ENCODE assay signal across 1 cellular context in the genomic region with DNA sequence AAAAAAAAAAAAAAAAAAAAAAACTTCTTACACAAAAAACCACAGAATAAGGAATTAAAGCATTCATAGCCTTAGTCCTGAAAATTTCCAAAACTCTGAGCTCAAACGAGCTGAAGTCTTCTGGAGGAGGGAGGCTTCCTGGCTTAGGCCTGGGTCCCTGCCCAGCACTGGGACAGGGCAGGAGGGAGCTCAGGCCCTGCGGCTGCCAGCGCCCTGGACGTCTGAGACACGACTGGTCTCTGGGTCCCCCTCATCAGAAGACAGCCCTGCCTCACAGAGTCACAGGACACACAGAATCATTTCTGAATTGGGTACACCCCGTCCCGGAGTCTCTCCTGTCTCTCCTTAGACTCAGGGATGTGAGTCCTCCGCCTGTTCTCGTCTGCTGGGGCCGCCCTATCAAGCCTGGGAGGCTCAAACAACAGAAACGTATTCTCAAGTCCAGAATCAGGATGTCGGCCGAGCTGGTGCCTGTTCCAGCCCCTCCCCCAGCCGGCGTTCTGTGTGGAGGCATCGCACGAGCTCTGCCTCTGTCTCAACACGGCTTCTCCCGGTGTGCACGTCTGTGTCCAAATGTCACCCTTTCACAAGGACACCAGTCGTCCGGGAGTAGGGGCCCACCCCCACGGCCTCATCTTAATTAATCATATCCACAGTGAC.
TF ChIP-seq lines count a peak whose summit lies in the region.

No MANE protein-coding gene starts in this region.

TF ChIP-seq in IMR-90, 13 proteins besides CTCF, POLR2A, EP300 and RAD21:
- TF ChIP-seq RCOR1 (IDR thresholded peaks at IDR 0.05; ENCODE audit: insufficient replicate concordance, low read length), result no peak
- no peak for TF ChIP-seq CEBPB (IDR thresholded peaks at IDR 0.05; ENCODE audit: low read depth, low read length)
- TF ChIP-seq, protein P1, sequence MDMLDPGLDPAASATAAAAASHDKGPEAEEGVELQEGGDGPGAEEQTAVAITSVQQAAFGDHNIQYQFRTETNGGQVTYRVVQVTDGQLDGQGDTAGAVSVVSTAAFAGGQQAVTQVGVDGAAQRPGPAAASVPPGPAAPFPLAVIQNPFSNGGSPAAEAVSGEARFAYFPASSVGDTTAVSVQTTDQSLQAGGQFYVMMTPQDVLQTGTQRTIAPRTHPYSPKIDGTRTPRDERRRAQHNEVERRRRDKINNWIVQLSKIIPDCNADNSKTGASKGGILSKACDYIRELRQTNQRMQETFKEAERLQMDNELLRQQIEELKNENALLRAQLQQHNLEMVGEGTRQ (IDR thresholded peaks at IDR 0.05; ENCODE audit: low read depth, low read length), result no peak
- TF ChIP-seq BHLHE40 (IDR thresholded peaks at IDR 0.05; ENCODE audit: low read depth, low read length), result no peak
- no peak for TF ChIP-seq MAZ (IDR thresholded peaks at IDR 0.05; ENCODE audit: borderline replicate concordance, low read depth, low read length)
- TF ChIP-seq MXI1 (IDR thresholded peaks at IDR 0.05; ENCODE audit: borderline replicate concordance, low read depth, low read length), result no peak
- TF ChIP-seq CHD1 (IDR thresholded peaks at IDR 0.05; ENCODE audit: low read depth, low read length), result no peak
- TF ChIP-seq, protein P2, sequence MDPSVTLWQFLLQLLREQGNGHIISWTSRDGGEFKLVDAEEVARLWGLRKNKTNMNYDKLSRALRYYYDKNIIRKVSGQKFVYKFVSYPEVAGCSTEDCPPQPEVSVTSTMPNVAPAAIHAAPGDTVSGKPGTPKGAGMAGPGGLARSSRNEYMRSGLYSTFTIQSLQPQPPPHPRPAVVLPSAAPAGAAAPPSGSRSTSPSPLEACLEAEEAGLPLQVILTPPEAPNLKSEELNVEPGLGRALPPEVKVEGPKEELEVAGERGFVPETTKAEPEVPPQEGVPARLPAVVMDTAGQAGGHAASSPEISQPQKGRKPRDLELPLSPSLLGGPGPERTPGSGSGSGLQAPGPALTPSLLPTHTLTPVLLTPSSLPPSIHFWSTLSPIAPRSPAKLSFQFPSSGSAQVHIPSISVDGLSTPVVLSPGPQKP (IDR thresholded peaks at IDR 0.05; ENCODE audit: borderline replicate concordance, low read depth, low read length), result no peak
- TF ChIP-seq RFX5 (IDR thresholded peaks at IDR 0.05; ENCODE audit: low read depth, low read length), result no peak
- no peak for TF ChIP-seq MAFK (IDR thresholded peaks at IDR 0.05; ENCODE audit: low read depth, low read length)
- no peak for TF ChIP-seq FOS (IDR thresholded peaks at IDR 0.05; ENCODE audit: low read depth, low read length)
